2 cellular contexts compared by ENCODE assay signal in genomic region chr16:53142823-53143568, GRCh38.
TF ChIP-seq lines count a peak whose summit lies in the region.

No MANE protein-coding gene starts in this region.

TF ChIP-seq in IMR-90, 13 proteins besides CTCF, POLR2A, EP300 and RAD21:
- TF ChIP-seq BHLHE40 (IDR thresholded peaks at IDR 0.05; ENCODE audit: low read depth, low read length) (no peak), CHD1 (IDR thresholded peaks at IDR 0.05; ENCODE audit: low read depth, low read length) (no peak), MAFK (IDR thresholded peaks at IDR 0.05; ENCODE audit: low read depth, low read length) (no peak), NFE2L2 (IDR thresholded peaks at IDR 0.05; ENCODE audit: low read depth, low read length) (peak; percentile 6; the same call in 1 of the 2 replicates), MXI1 (IDR thresholded peaks at IDR 0.05; ENCODE audit: borderline replicate concordance, low read depth, low read length) (no peak), MAZ (IDR thresholded peaks at IDR 0.05; ENCODE audit: borderline replicate concordance, low read depth, low read length) (no peak), SMC3 (IDR thresholded peaks at IDR 0.05; ENCODE audit: low read depth, low read length) (no peak), CEBPB (IDR thresholded peaks at IDR 0.05; ENCODE audit: low read depth, low read length) (peak; percentile 52), RCOR1 (IDR thresholded peaks at IDR 0.05; ENCODE audit: insufficient replicate concordance, low read length) (no peak), FOS (IDR thresholded peaks at IDR 0.05; ENCODE audit: low read depth, low read length) (no peak)

TF ChIP-seq in H1, 55 proteins besides CTCF, POLR2A, EP300 and RAD21:
- TF ChIP-seq NRF1 (IDR thresholded peaks at IDR 0.05; ENCODE audit: low read depth, low read length) (no peak), HDAC2 (IDR thresholded peaks at IDR 0.05; ENCODE audit: borderline replicate concordance in 1 of 2, low read depth in 2 of 2, low read length in 2 of 2) (no peak), SRF (IDR thresholded peaks at IDR 0.05; ENCODE audit: low read depth, low read length) (no peak), ATF2 (IDR thresholded peaks at IDR 0.05; ENCODE audit: low read length) (no peak), CREB1 (IDR thresholded peaks at IDR 0.05) (no peak), KDM4A (IDR thresholded peaks at IDR 0.05; ENCODE audit: low read depth, low read length, severe bottlenecking) (no peak), EZH2 (IDR thresholded peaks at IDR 0.05; ENCODE audit: low read depth, low read length, severe bottlenecking) (no peak), KDM5A (IDR thresholded peaks at IDR 0.05; ENCODE audit: low read length) (no peak)
- TF ChIP-seq, protein P1, sequence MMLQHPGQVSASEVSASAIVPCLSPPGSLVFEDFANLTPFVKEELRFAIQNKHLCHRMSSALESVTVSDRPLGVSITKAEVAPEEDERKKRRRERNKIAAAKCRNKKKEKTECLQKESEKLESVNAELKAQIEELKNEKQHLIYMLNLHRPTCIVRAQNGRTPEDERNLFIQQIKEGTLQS (IDR thresholded peaks at IDR 0.05; ENCODE audit: insufficient read depth, low read depth, low read length) = no peak
- TF ChIP-seq, protein P2, sequence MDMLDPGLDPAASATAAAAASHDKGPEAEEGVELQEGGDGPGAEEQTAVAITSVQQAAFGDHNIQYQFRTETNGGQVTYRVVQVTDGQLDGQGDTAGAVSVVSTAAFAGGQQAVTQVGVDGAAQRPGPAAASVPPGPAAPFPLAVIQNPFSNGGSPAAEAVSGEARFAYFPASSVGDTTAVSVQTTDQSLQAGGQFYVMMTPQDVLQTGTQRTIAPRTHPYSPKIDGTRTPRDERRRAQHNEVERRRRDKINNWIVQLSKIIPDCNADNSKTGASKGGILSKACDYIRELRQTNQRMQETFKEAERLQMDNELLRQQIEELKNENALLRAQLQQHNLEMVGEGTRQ (IDR thresholded peaks at IDR 0.05; ENCODE audit: low read length) = no peak
